In genomic region chr17:17940451-17940911, GRCh38 we compare ENCODE assay signal across 9 cellular contexts. TPM values are rescaled to one million over a fixed set of nuclear protein-coding genes. Genes with fewer than 3 reads are reported as not detected.
DNase-seq lines count a peak whose midpoint lies in the region; ATAC-seq and TF ChIP-seq lines count a peak whose summit lies in the region.
"Had no signal": no experiment of that assay in that cellular context is flagged by ENCODE, and none has a peak within 500 bp of the region (broad histone marks: within the 10 kb centered on the region; RNA-seq: fewer than 3 reads in every experiment).

No MANE protein-coding gene starts in this region.

- peaks cover 79 to 82% of the 10 kb centered on the region in 2 experiments for H3K4me1 ChIP-seq in HCT116 (ENCODE audit: control insufficient read depth in 1 of 2, insufficient read depth in 2 of 2, low read length in 2 of 2)
- peaks cover 66 to 86% of the 10 kb centered on the region in 2 donors for H3K4me1 ChIP-seq in thyroid gland

- no peaks in the 10 kb centered on the region; the same call in 1 of the 2 replicates for H3K79me2 ChIP-seq in HCT116 (ENCODE audit: insufficient read depth, low read length)

- DNase-seq in HCT116 (ENCODE audit: low read depth, low spot score) (no peak), RWPE1 (ENCODE audit: low spot score) (no peak), fibroblast of the aortic adventitia (ENCODE audit: low read depth) (peak; percentile 50), thyroid gland (peak; percentile 52 to 58), ureter (ENCODE audit: low spot score) (no peak), RKO (ENCODE audit: low spot score) (no peak), hepatic stellate cell (ENCODE audit: low spot score) (no peak)
- DNase-seq: body of pancreas, RPMI8226 had no signal

- no peak overlapping the region for H3K9ac ChIP-seq in HCT116 (ENCODE audit: low read length)

- RAD21 ChIA-PET in HCT116 (lab: Charles Lee; ENCODE audit: low non-redundant PET in 1 of 2, low total read pairs in 2 of 2, uncharacterized antibody in 2 of 2, unreplicated experiment in 2 of 2), result interaction anchor here in 1 of 2 experiments (0.5 kb wide), 1 partner anchor 115 kb away, joined by 10 read pairs; no protein-coding TSS in a partner anchor

- intact Hi-C loops in HCT116 (cut with micrococcal nuclease), result no loop called here
- intact Hi-C loops in thyroid gland (cut with DNase I), result no loop called here

- peak overlapping the region; percentile 40 for H3K4me2 ChIP-seq in HCT116 (ENCODE audit: low read length)

- no peak; the same call in 1 of the 2 replicates for ATAC-seq in HCT116
- ATAC-seq: body of pancreas had no signal

- 17 to 20% methylated on average over 3 of the region's 3 CpGs for WGBS in thyroid gland, 2 donors

- H3K36me3 ChIP-seq in HCT116 (ENCODE audit: control insufficient read depth in 1 of 2, insufficient read depth in 2 of 2, low read length in 2 of 2) (no peaks in the 10 kb centered on the region), thyroid gland (no peaks in the 10 kb centered on the region)

- H3K27ac ChIP-seq in HCT116 (ENCODE audit: low read depth, low read length) (peak overlapping the region; percentile 17; the same call in 1 of the 2 replicates), RWPE1 (peak overlapping the region; percentile 77), thyroid gland (peak overlapping the region; percentile 72 to 77 (median 73))

- BruUV-seq in HCT116 (replicated peaks; lab: Mats Ljungman, UMichigan), result no TSS peak

- POLR2A ChIA-PET in HCT116 (lab: Charles Lee), result interaction anchor here (0.6 to 0.9 kb wide), 2 partner anchors 16 to 104 kb away, joined by 3 read pairs; no protein-coding TSS in a partner anchor
- POLR2A ChIA-PET in RWPE1 (lab: Yijun Ruan, JAX; ENCODE audit: low non-redundant PET), result no interaction called here

- no peaks in the 10 kb centered on the region for H3K9me3 ChIP-seq in HCT116 (ENCODE audit: control insufficient read depth in 1 of 2, insufficient read depth in 1 of 2, low read depth in 1 of 2, low read length in 2 of 2)
- H3K9me3 ChIP-seq in thyroid gland, result no peaks in the 10 kb centered on the region
- H3K9me3 ChIP-seq: body of pancreas had no signal

- no peak for TF ChIP-seq RAD21 in HCT116 (IDR thresholded peaks at IDR 0.05; ENCODE audit: low read depth)

- H3K9me2 ChIP-seq in HCT116 (ENCODE audit: insufficient read depth), result no peaks in the 10 kb centered on the region

- CTCF ChIA-PET in HCT116 (lab: Charles Lee) (interaction anchor here (0.7 to 0.8 kb wide), 2 partner anchors 19 to 21 kb away, joined by 3 to 5 read pairs; no protein-coding TSS in a partner anchor), RWPE1 (lab: Yijun Ruan, JAX) (interaction anchor here (0.8 kb wide), 1 partner anchor 73 kb away, joined by 3 read pairs; no protein-coding TSS in a partner anchor)

- H2AFZ ChIP-seq in HCT116 (ENCODE audit: low read depth, low read length, poor library complexity, severe bottlenecking), result no peak overlapping the region

- TF ChIP-seq CTCF in HCT116 (IDR thresholded peaks at IDR 0.05 in 2 of 3, conservative IDR thresholded peaks at IDR 0.05 in 1 of 3; ENCODE audit: borderline replicate concordance in 1 of 3, insufficient read depth in 1 of 3, low read depth in 2 of 3, low read length in 2 of 3) (no peak), RWPE1 (conservative IDR thresholded peaks at IDR 0.05; ENCODE audit: low read depth) (no peak), fibroblast of the aortic adventitia (IDR thresholded peaks at IDR 0.05; ENCODE audit: insufficient read depth, low read length) (no peak), thyroid gland (IDR thresholded peaks at IDR 0.05) (no peak)

- no peak overlapping the region for H3K4me3 ChIP-seq in HCT116 (replicated peaks in 1 of 2; ENCODE audit: low read depth in 1 of 2, low read length in 2 of 2)
- H3K4me3 ChIP-seq in fibroblast of the aortic adventitia (ENCODE audit: low read depth, low read length), result no peak overlapping the region
- no peak overlapping the region for H3K4me3 ChIP-seq in thyroid gland (replicated peaks in 1 of 3)
- H3K4me3 ChIP-seq: body of pancreas had no signal

- no peaks in the 10 kb centered on the region for H4K20me1 ChIP-seq in HCT116 (ENCODE audit: insufficient read depth)

- TF ChIP-seq POLR2A in HCT116 (IDR thresholded peaks at IDR 0.05; ENCODE audit: borderline replicate concordance, extremely low read depth, insufficient read depth, insufficient read length), result no peak
- TF ChIP-seq POLR2A in thyroid gland (IDR thresholded peaks at IDR 0.05), result no peak

- H3K27me3 ChIP-seq in HCT116 (ENCODE audit: insufficient read depth, low read length), result no peaks in the 10 kb centered on the region
- H3K27me3 ChIP-seq in thyroid gland, result no peaks in the 10 kb centered on the region
- H3K27me3 ChIP-seq: body of pancreas had no signal

TF ChIP-seq in HCT116, 20 proteins besides CTCF, POLR2A, EP300 and RAD21:
- no peak for TF ChIP-seq FOSL1 (IDR thresholded peaks at IDR 0.05; ENCODE audit: low read depth)
- TF ChIP-seq EZH2 (IDR thresholded peaks at IDR 0.05), result no peak
- no peak for TF ChIP-seq SRF (IDR thresholded peaks at IDR 0.05; ENCODE audit: low read depth)
- no peak for TF ChIP-seq MAX (IDR thresholded peaks at IDR 0.05)
- no peak for TF ChIP-seq EZH2phosphoT487 (IDR thresholded peaks at IDR 0.05; ENCODE audit: borderline replicate concordance)
- TF ChIP-seq EGR1 (IDR thresholded peaks at IDR 0.05; ENCODE audit: low read depth), result no peak
- no peak for TF ChIP-seq ZBTB33 (IDR thresholded peaks at IDR 0.05; ENCODE audit: extremely low read depth, insufficient replicate concordance, low read length)
- TF ChIP-seq POLR2AphosphoS5 (IDR thresholded peaks at IDR 0.05; ENCODE audit: low read depth, low read length), result no peak
- no peak for TF ChIP-seq SIN3A (IDR thresholded peaks at IDR 0.05; ENCODE audit: low read depth)
- TF ChIP-seq CEBPB (IDR thresholded peaks at IDR 0.05; ENCODE audit: low read depth), result no peak
- TF ChIP-seq ZFX (IDR thresholded peaks at IDR 0.05), result no peak
- no peak for TF ChIP-seq ZNF274 (IDR thresholded peaks at IDR 0.05; ENCODE audit: low read depth, low read length)
- TF ChIP-seq REST (IDR thresholded peaks at IDR 0.05; ENCODE audit: low read depth), result no peak
- no peak for TF ChIP-seq JUND (IDR thresholded peaks at IDR 0.05)

RNA-seq across cellular contexts. Expression of gene TOM1L2, which starts 31.7 kb away (rescaled TPM):
- total RNA-seq in HCT116 (2021; ENCODE audit: unreplicated experiment) (24.1 TPM), fibroblast of the aortic adventitia (ENCODE audit: low replicate concordance) (27.2 and 40.3 TPM in 2 replicates), thyroid gland (100 to 1,000 TPM; 138 to 881 (median 257) TPM), ureter (119 TPM)
- polyA plus RNA-seq in HCT116 (2012), result 20.4 and 20.6 TPM in 2 replicates

RNA-seq across cellular contexts. Expression of gene DRC3, which starts 32.2 kb away (rescaled TPM):
- total RNA-seq in HCT116 (2021; ENCODE audit: unreplicated experiment) (2.4 TPM), fibroblast of the aortic adventitia (ENCODE audit: low replicate concordance) (0.74 and 1.8 TPM in 2 replicates), thyroid gland (10 to 100 TPM; 18.5 to 28.7 (median 23.4) TPM), ureter (2.0 TPM)
- polyA plus RNA-seq in HCT116 (2012), result 1.6 TPM in 2 replicates

Comparison
In these comparisons a context has a peak if more than half of its experiments do, and no peak if none do; other contexts are left out.
1. DNase-seq: peak in fibroblast of the aortic adventitia (single experiment) and thyroid gland (2 of 2); none in HCT116 (single experiment), RWPE1 (single experiment), ureter (single experiment), RKO (single experiment) and hepatic stellate cell (single experiment).
2. H3K27ac ChIP-seq: peak in every context shown above with its lines; median percentile 77 in RWPE1; 73 in thyroid gland; 17 in HCT116.